32 cellular contexts compared by ENCODE assay signal in the genomic region with DNA sequence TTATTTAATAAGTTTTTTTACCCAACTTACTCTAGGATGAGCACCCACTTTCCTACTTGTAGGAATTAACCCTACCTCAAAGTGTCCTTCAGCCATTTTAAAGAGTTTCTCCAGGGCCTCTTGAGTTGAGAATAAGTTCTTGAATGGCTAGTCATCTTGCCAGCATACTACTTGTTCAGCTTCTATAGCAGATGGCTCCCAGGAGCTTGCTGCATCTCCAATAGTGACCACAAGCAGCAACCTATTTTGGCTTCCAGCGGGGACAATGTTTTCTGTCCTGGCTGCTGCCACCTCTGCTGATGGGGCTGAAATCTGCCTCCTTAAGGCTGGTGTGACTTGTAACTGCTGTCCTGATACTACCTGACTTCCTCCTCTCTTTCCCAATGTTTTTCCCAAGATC. TPM values are rescaled to one million over a fixed set of nuclear protein-coding genes. Genes with fewer than 3 reads are reported as not detected.
"Had no signal": no experiment of that assay in that cellular context is flagged by ENCODE, and none has a peak within 500 bp of the region (broad histone marks: within the 10 kb centered on the region; RNA-seq: fewer than 3 reads in every experiment).

No MANE protein-coding gene starts in this region.

- H3K4me2 ChIP-seq: neural progenitor cell had no signal

- H3K4me1 Mint-ChIP-seq: mesothelial cell of epicardium; naive thymus-derived CD4-positive, alpha-beta T cell; nephron had no signal

- H3K27ac Mint-ChIP-seq: mesothelial cell of epicardium; naive thymus-derived CD4-positive, alpha-beta T cell; nephron; neural progenitor cell; progenitor cell of endocrine pancreas; stimulated activated memory B cell treated with anti-CD40 and anti-IgM and Interleukin-4, amounts not matched to agents 10 μg/mL and 1 μg/mL and 100 μg/mL, for 72 hours had no signal

- H3K4me1 ChIP-seq: neural progenitor cell, parathyroid adenoma, right atrium auricular region, sigmoid colon, spleen, testis, upper lobe of left lung had no signal

- DNase-seq: dorsolateral prefrontal cortex; effector CD4-positive, alpha-beta T cell; foreskin fibroblast; gastrocnemius medialis; head of caudate nucleus; kidney; mesenchymal stem cell; mucosa of descending colon; naive thymus-derived CD4-positive, alpha-beta T cell; sigmoid colon; spleen; stimulated activated CD4-positive, alpha-beta T cell treated with anti-CD3 and anti-CD28 coated beads, Interleukin-4, amount 100 ng/mL, for 4 hours; stimulated activated naive CD8-positive, alpha-beta T cell treated with anti-CD3 and anti-CD28 coated beads, Interleukin-15, Interleukin-2, amounts not matched to agents 100 U/mL and 50 U/mL, for 24 hours; substantia nigra; testis; tibial artery; upper lobe of left lung had no signal

- H3K4me3 Mint-ChIP-seq: mesothelial cell of epicardium; naive thymus-derived CD4-positive, alpha-beta T cell; nephron; neural progenitor cell; stimulated activated memory B cell treated with anti-CD40 and anti-IgM and Interleukin-4, amounts not matched to agents 10 μg/mL and 1 μg/mL and 100 μg/mL, for 72 hours had no signal

- H3K79me2 ChIP-seq: parathyroid adenoma had no signal

- ATAC-seq: esophagus mucosa; gastrocnemius medialis; left lobe of liver; mucosa of descending colon; naive thymus-derived CD4-positive, alpha-beta T cell; stimulated activated memory B cell treated with anti-CD40 and anti-IgM and Interleukin-4, amounts not matched to agents 10 μg/mL and 1 μg/mL and 100 μg/mL, for 72 hours; stimulated activated naive CD8-positive, alpha-beta T cell treated with anti-CD3 and anti-CD28 coated beads, Interleukin-15, Interleukin-2, amounts not matched to agents 100 U/mL and 50 U/mL, for 24 hours had no signal

- H3K9me3 Mint-ChIP-seq: naive thymus-derived CD4-positive, alpha-beta T cell; nephron; neural progenitor cell; stimulated activated memory B cell treated with anti-CD40 and anti-IgM and Interleukin-4, amounts not matched to agents 10 μg/mL and 1 μg/mL and 100 μg/mL, for 72 hours had no signal

- H3K9me3 ChIP-seq: gastrocnemius medialis, mucosa of descending colon, right atrium auricular region, sigmoid colon, spleen, testis, tibial artery, upper lobe of left lung had no signal

- H2AFZ ChIP-seq: neural progenitor cell, parathyroid adenoma had no signal

- H3K27me3 ChIP-seq: dorsolateral prefrontal cortex, gastrocnemius medialis, neural progenitor cell, right atrium auricular region, sigmoid colon, spleen, testis, tibial artery, upper lobe of left lung had no signal

- H3K4me3 ChIP-seq: dorsolateral prefrontal cortex, gastrocnemius medialis, mucosa of descending colon, neural progenitor cell, right atrium auricular region, sigmoid colon, skin epidermis, spleen, testis, tibial artery, upper lobe of left lung had no signal

- H3K36me3 ChIP-seq: gastrocnemius medialis, neural progenitor cell, right atrium auricular region, sigmoid colon, spleen, tibial artery, upper lobe of left lung had no signal

- H3K27me3 Mint-ChIP-seq: stimulated activated memory B cell treated with anti-CD40 and anti-IgM and Interleukin-4, amounts not matched to agents 10 μg/mL and 1 μg/mL and 100 μg/mL, for 72 hours had no signal

- H3K27ac ChIP-seq: dorsolateral prefrontal cortex, epithelial cell of prostate, gastrocnemius medialis, neural progenitor cell, parathyroid adenoma, right atrium auricular region, sigmoid colon, skin epidermis, spleen, testis, tibial artery, upper lobe of left lung had no signal

- H3K36me3 Mint-ChIP-seq: mesothelial cell of epicardium; naive thymus-derived CD4-positive, alpha-beta T cell; neural progenitor cell; stimulated activated memory B cell treated with anti-CD40 and anti-IgM and Interleukin-4, amounts not matched to agents 10 μg/mL and 1 μg/mL and 100 μg/mL, for 72 hours had no signal

- H3K9ac ChIP-seq: neural progenitor cell, parathyroid adenoma had no signal

RNA-seq across cellular contexts. Expression of gene TSPAN1, which starts 21.7 kb away (rescaled TPM):
- total RNA-seq: lung microvascular endothelial cell; naive thymus-derived CD4-positive, alpha-beta T cell had no signal

RNA-seq across cellular contexts. Expression of gene P3R3URF, which starts 23.1 kb away (rescaled TPM):
- total RNA-seq: dorsolateral prefrontal cortex; esophagus mucosa; gastrocnemius medialis; glomerular endothelial cell; kidney; left lobe of liver; lower leg skin; lung microvascular endothelial cell; mesothelial cell of epicardium; mucosa of descending colon; naive thymus-derived CD4-positive, alpha-beta T cell; osteoblast; progenitor cell of endocrine pancreas; right atrium auricular region; sigmoid colon; spleen; upper lobe of left lung had no signal
